ENCODE assay signal across 21 cellular contexts in genomic region chr15:36372968-36373367, GRCh38.
"Had no signal": no experiment of that assay in that cellular context is flagged by ENCODE, and none has a peak within 500 bp of the region (broad histone marks: within the 10 kb centered on the region; RNA-seq: fewer than 3 reads in every experiment).

No MANE protein-coding gene starts in this region.

- H3K4me1 ChIP-seq: Peyer's patch had no signal

- H3K9me3 ChIP-seq: Peyer's patch, SJSA1 had no signal

- H3K36me3 ChIP-seq: MG63, Peyer's patch, SJSA1 had no signal

- DNase-seq: Karpas-422, KG1, MG63, NCI-H1092, NCI-H1105 treated with DMSO at 0.1 percent for 48 hours, NCI-H1417 treated with DMSO at 0.1 percent for 48 hours, NCI-H146, NCI-H1694 treated with DMSO at 0.1 percent for 48 hours, NCI-H2029, NCI-H2081 treated with DMSO at 0.1 percent for 48 hours, NCI-H2171, NCI-H446, NCI-H510A, NCI-H524 treated with DMSO at 0.1 percent for 48 hours, NCI-H69, NCI-H774, Peyer's patch, Right ventricle myocardium superior, SIG-M5 had no signal

- H3K27me3 ChIP-seq: MG63, Peyer's patch, SJSA1 had no signal

- H3K27ac ChIP-seq: Peyer's patch, SJSA1, SK-N-MC had no signal

- H3K4me3 ChIP-seq: MG63, Peyer's patch, SJSA1, SK-N-MC had no signal
